33 cellular contexts compared by ENCODE assay signal in the genomic region with DNA sequence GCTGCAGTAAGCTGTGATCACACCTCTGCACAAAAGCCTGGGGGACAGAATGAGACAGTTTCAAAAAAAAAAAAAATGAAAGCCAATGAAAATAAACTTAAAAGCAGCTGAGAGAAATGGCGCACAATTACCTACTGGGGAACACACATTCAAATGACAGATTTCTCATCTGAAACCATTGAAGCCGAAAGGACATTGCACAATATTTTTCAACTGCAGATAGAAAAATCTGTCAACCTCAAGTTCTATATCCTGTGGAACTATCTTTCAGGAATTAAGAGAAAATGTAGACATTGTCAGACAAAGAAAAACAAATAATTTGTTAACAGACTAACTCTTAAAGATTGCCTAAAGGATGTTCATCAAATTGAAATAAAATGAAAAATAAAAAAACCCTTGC.
"Had no signal": no experiment of that assay in that cellular context is flagged by ENCODE, and none has a peak within 500 bp of the region (broad histone marks: within the 10 kb centered on the region; RNA-seq: fewer than 3 reads in every experiment).

No MANE protein-coding gene starts in this region.

- H3K4me1 ChIP-seq: adrenal gland, ascending aorta, body of pancreas, breast epithelium had no signal

- H3K9me3 ChIP-seq: ascending aorta, body of pancreas, breast epithelium had no signal

- FAIRE-seq: astrocyte, bronchial epithelial cell had no signal

- H3K27me3 ChIP-seq: ascending aorta, body of pancreas, brain microvascular endothelial cell, breast epithelium, cardiac muscle cell had no signal

- ATAC-seq: activated naive CD4-positive, alpha-beta T cell treated with anti-CD3 and anti-CD28 coated beads, Interleukin-2, amount 50 U/mL, for 72 hours; activated naive CD8-positive, alpha-beta T cell treated with anti-CD3 and anti-CD28 coated beads, Interleukin-2, amount 50 U/mL, for 24 hours; activated T-cell treated with anti-CD3 and anti-CD28 coated beads, Interleukin-2, amount 50 U/mL, for 4 hours; activated T-cell treated with anti-CD3 and anti-CD28 coated beads, Interleukin-2, amount 50 U/mL, for 72 hours; activated T-helper 17 cell treated with anti-CD3 and anti-CD28 coated beads, Interleukin-2, amount 50 U/mL, for 72 hours; body of pancreas had no signal

- H3K27ac ChIP-seq: adrenal gland, ascending aorta, body of pancreas, brain microvascular endothelial cell, breast epithelium, cardiac muscle cell had no signal

- H3K4me3 ChIP-seq: adrenal gland, ascending aorta, body of pancreas, breast epithelium, cardiac muscle cell had no signal

- DNase-seq: activated effector memory CD4-positive, alpha-beta T cell treated with anti-CD3 and anti-CD28 coated beads, Interleukin-2, amount 50 U/mL, for 16 hours; activated effector memory CD4-positive, alpha-beta T cell treated with Interleukin-2 at 50 U/mL for 16 hours; activated gamma-delta T cell; activated gamma-delta T cell treated with Interleukin-2 at 50 U/mL for 16 hours; activated naive CD4-positive, alpha-beta T cell; activated naive CD4-positive, alpha-beta T cell treated with anti-CD3 and anti-CD28 coated beads for 36 hours; activated naive CD4-positive, alpha-beta T cell treated with anti-CD3 and anti-CD28 coated beads, Interleukin-2, amount 10 ng/mL, durations not matched to agents 7 days and 5 days; activated naive CD4-positive, alpha-beta T cell treated with anti-CD3 and anti-CD28 coated beads, Interleukin-2, amount 50 U/mL, for 16 hours; activated naive CD4-positive, alpha-beta T cell treated with Interleukin-2 at 50 U/mL for 16 hours; activated naive CD8-positive, alpha-beta T cell treated with anti-CD3 and anti-CD28 coated beads for 36 hours; activated naive CD8-positive, alpha-beta T cell treated with anti-CD3 and anti-CD28 coated beads, Interleukin-2, amount 10 ng/mL, durations not matched to agents 7 days and 5 days; activated naive CD8-positive, alpha-beta T cell treated with anti-CD3 and anti-CD28 coated beads, Interleukin-2, amount 50 U/mL, for 24 hours; activated T-cell treated with anti-CD3 and anti-CD28 coated beads, Interleukin-2, amount 50 U/mL, for 24 hours; activated T-cell treated with anti-CD3 and anti-CD28 coated beads, Interleukin-2, amount 50 U/mL, for 4 hours; activated T-cell treated with anti-CD3 and anti-CD28 coated beads, Interleukin-2, amount 50 U/mL, for 48 hours; activated T-cell treated with anti-CD3 and anti-CD28 coated beads, Interleukin-2, amount 50 U/mL, for 72 hours; amniotic stem cell; amygdala; anterior cingulate cortex; aorta; body of pancreas; brain microvascular endothelial cell; caudate nucleus; central memory CD4-positive, alpha-beta T cell; cerebellar nuclear complex had no signal

- H3K36me3 ChIP-seq: adrenal gland, ascending aorta, brain microvascular endothelial cell, breast epithelium, cardiac muscle cell had no signal
